ENCODE assay signal across 1 cellular context in the genomic region with DNA sequence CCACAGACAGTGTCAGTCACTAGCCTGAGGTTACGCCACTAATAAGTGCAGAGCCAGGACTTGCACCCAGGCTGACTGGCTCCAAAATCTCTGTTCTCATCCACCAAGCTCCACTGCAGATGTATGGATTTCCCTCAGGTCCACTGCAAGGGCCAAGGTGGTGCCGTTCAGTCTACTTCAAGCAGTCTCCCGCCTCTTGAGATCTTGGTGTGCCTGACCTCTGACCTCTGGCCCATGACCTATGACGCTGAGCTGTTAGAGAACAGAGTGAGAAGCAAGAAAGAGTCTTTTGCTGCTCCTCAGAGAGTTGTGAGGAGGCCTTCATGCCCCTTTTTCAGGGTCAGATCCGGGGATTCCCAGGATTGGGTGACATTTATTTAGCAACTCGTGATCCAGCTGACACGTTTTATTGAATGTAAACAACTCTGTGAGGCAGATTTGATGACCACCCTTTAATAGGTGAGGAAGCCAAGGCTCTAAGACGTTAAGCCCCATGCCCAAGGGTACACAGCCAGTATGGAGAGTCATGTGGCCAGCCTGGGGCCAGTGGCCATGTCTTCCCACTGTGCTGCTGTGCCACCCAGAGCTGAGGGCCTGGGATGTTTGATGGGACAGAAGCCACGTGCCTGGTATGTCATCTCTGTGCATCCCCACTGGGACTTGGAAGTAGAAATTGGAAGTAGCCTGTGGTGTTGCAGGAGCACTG.
TF ChIP-seq lines count a peak whose summit lies in the region.

No MANE protein-coding gene starts in this region.

TF ChIP-seq in IMR-90, 13 proteins besides CTCF, POLR2A, EP300 and RAD21:
- TF ChIP-seq CHD1 (IDR thresholded peaks at IDR 0.05; ENCODE audit: low read depth, low read length), result no peak
- no peak for TF ChIP-seq MAZ (IDR thresholded peaks at IDR 0.05; ENCODE audit: borderline replicate concordance, low read depth, low read length)
- TF ChIP-seq FOS (IDR thresholded peaks at IDR 0.05; ENCODE audit: low read depth, low read length), result no peak
- TF ChIP-seq SMC3 (IDR thresholded peaks at IDR 0.05; ENCODE audit: low read depth, low read length), result no peak
- TF ChIP-seq ELK1 (IDR thresholded peaks at IDR 0.05; ENCODE audit: borderline replicate concordance, low read depth, low read length), result no peak
- no peak for TF ChIP-seq RCOR1 (IDR thresholded peaks at IDR 0.05; ENCODE audit: insufficient replicate concordance, low read length)
- TF ChIP-seq CEBPB (IDR thresholded peaks at IDR 0.05; ENCODE audit: low read depth, low read length), result no peak
- no peak for TF ChIP-seq USF2 (IDR thresholded peaks at IDR 0.05; ENCODE audit: low read depth, low read length)
- TF ChIP-seq BHLHE40 (IDR thresholded peaks at IDR 0.05; ENCODE audit: low read depth, low read length), result no peak
- no peak for TF ChIP-seq MAFK (IDR thresholded peaks at IDR 0.05; ENCODE audit: low read depth, low read length)
- no peak for TF ChIP-seq RFX5 (IDR thresholded peaks at IDR 0.05; ENCODE audit: low read depth, low read length)
- no peak for TF ChIP-seq NFE2L2 (IDR thresholded peaks at IDR 0.05; ENCODE audit: low read depth, low read length)
- TF ChIP-seq MXI1 (IDR thresholded peaks at IDR 0.05; ENCODE audit: borderline replicate concordance, low read depth, low read length), result no peak
